In the genomic region with DNA sequence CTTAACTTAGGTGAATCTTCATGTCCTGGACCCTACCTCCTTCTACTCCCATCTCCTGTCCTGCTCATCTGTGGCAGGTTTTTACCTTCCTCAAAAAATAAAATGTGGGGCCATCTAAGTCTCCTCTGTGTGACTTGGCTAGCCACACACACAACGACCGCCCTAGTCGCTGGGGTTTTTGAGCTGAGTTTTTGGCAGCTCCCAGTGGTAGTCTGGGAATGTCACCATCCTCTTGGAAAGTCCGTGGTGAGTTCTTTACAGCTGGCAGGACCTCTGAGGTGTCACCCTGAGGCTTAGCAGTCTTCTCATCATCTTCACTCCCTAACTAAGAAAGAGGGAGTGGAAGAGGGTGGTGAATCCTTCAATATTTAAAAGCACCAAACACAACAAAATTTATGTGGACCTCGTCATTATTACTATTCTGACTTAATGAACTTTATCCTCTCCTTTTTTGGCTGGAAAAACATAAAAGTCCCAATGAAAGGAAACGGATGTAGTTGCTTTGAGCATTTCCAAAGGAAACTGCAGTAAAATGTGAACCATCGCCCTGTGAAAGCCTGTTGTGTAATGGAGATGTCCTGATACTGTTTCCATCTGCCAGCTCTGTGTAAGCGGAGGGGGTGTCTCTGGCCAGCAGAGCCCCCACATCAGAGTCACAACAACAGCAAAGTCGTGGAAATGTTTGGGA, we compare ENCODE assay signal across 22 cellular contexts.
DNase-seq lines count a peak whose midpoint lies in the region; ATAC-seq and TF ChIP-seq lines count a peak whose summit lies in the region.
"Had no signal": no experiment of that assay in that cellular context is flagged by ENCODE, and none has a peak within 500 bp of the region (broad histone marks: within the 10 kb centered on the region; RNA-seq: fewer than 3 reads in every experiment).

No MANE protein-coding gene starts in this region.

- H3K27ac ChIP-seq in right atrium auricular region: peak overlapping the region in 1 of 2 donors; percentile 39
- H3K27ac ChIP-seq in heart right ventricle: peak overlapping the region in 3 of 10 donors; percentile 13 to 36 (median 32)
- H3K27ac ChIP-seq: 22Rv1 had no signal

- H3K9me3 Mint-ChIP-seq in activated CD4-positive, alpha-beta T cell treated with anti-CD3 and anti-CD28 coated beads, Interleukin-2, amount 10 ng/mL, durations not matched to agents 7 days and 5 days: peaks cover 6% of the 10 kb centered on the region

- no peak overlapping the region for H3K27ac Mint-ChIP-seq in activated CD4-positive, alpha-beta T cell treated with anti-CD3 and anti-CD28 coated beads, Interleukin-2, amount 10 ng/mL, durations not matched to agents 7 days and 5 days
- H3K27ac Mint-ChIP-seq: activated naive CD8-positive, alpha-beta T cell; activated T-helper 17 cell treated with anti-CD3 and anti-CD28 coated beads, Interleukin-2, amount 50 U/mL, for 72 hours; CD8-positive, alpha-beta memory T cell; immature natural killer cell; T-helper 1 cell treated with Interleukin-12 subunit alpha and Interleukin-12 subunit beta and Interleukin-4 antibody, amounts not matched to agents 30 μg/mL and 1 μg/mL, for 36 hours had no signal

- H3K27me3 ChIP-seq in right atrium auricular region (no peaks in the 10 kb centered on the region), heart right ventricle (no peaks in the 10 kb centered on the region)
- H3K27me3 ChIP-seq: MG63 had no signal

- H3K4me1 ChIP-seq in right atrium auricular region (peaks cover 0 to 19% of the 10 kb centered on the region in 2 donors), heart right ventricle (peaks cover 0 to 48% (median 16%) of the 10 kb centered on the region in 9 donors), mucosa of descending colon (ENCODE audit: low read depth) (no peaks in the 10 kb centered on the region)

- TF ChIP-seq CTCF in right atrium auricular region (IDR thresholded peaks at IDR 0.05) (no peak), heart right ventricle (IDR thresholded peaks at IDR 0.05) (no peak), mucosa of descending colon (IDR thresholded peaks at IDR 0.05) (no peak)

- H3K9me3 ChIP-seq in right atrium auricular region (no peaks in the 10 kb centered on the region), heart right ventricle (no peaks in the 10 kb centered on the region), mucosa of descending colon (peaks cover 2% of the 10 kb centered on the region)
- H3K9me3 ChIP-seq: MG63 had no signal

- H3K4me3 Mint-ChIP-seq in activated CD4-positive, alpha-beta T cell treated with anti-CD3 and anti-CD28 coated beads, Interleukin-2, amount 10 ng/mL, durations not matched to agents 7 days and 5 days: no peak overlapping the region
- H3K4me3 Mint-ChIP-seq: activated naive CD8-positive, alpha-beta T cell; activated T-helper 17 cell treated with anti-CD3 and anti-CD28 coated beads, Interleukin-2, amount 50 U/mL, for 72 hours; CD8-positive, alpha-beta memory T cell; immature natural killer cell; T-helper 1 cell treated with Interleukin-12 subunit alpha and Interleukin-12 subunit beta and Interleukin-4 antibody, amounts not matched to agents 30 μg/mL and 1 μg/mL, for 36 hours had no signal

- no peaks in the 10 kb centered on the region for H3K4me1 Mint-ChIP-seq in activated CD4-positive, alpha-beta T cell treated with anti-CD3 and anti-CD28 coated beads, Interleukin-2, amount 10 ng/mL, durations not matched to agents 7 days and 5 days
- H3K4me1 Mint-ChIP-seq: activated T-helper 17 cell treated with anti-CD3 and anti-CD28 coated beads, Interleukin-2, amount 50 U/mL, for 72 hours; CD8-positive, alpha-beta memory T cell; immature natural killer cell had no signal

- CTCF ChIA-PET in activated CD4-positive, alpha-beta T cell treated with anti-CD3 and anti-CD28 coated beads, Interleukin-2, amount 10 ng/mL, durations not matched to agents 7 days and 5 days (lab: Charles Lee): no interaction called here

- H3K4me3 ChIP-seq in right atrium auricular region (no peak overlapping the region), heart right ventricle (no peak overlapping the region), mucosa of descending colon (no peak overlapping the region)
- H3K4me3 ChIP-seq: MG63 had no signal

- intact Hi-C loops in Right ventricle myocardium inferior (cut with DNase I) (no loop called here), heart right ventricle (cut with DNase I) (no loop called here), mucosa of descending colon (cut with DNase I, micrococcal nuclease) (no loop called here)

- peak; percentile 70 for ATAC-seq in Right ventricle myocardium inferior
- peak in 6 of 8 donors; percentile 22 to 63 (median 48) for ATAC-seq in heart right ventricle
- ATAC-seq in mucosa of descending colon: peak; percentile 41
- ATAC-seq in HG02840 (IDR thresholded peaks at IDR 0.05; ENCODE audit: low FRiP score, unreplicated experiment): no peak
- ATAC-seq: activated T-helper 17 cell treated with anti-CD3 and anti-CD28 coated beads, Interleukin-2, amount 50 U/mL, for 72 hours had no signal

- POLR2A ChIA-PET in activated CD4-positive, alpha-beta T cell treated with anti-CD3 and anti-CD28 coated beads, Interleukin-2, amount 10 ng/mL, durations not matched to agents 7 days and 5 days (lab: Charles Lee): no interaction called here

- no peaks in the 10 kb centered on the region for H3K36me3 ChIP-seq in right atrium auricular region
- H3K36me3 ChIP-seq in heart right ventricle: no peaks in the 10 kb centered on the region
- no peaks in the 10 kb centered on the region for H3K36me3 ChIP-seq in mucosa of descending colon (ENCODE audit: low read depth)
- H3K36me3 ChIP-seq: MG63 had no signal

- no peak for DNase-seq in Right ventricle myocardium inferior (ENCODE audit: missing footprints)
- no peak for DNase-seq in right atrium auricular region (ENCODE audit: low spot score)
- DNase-seq in heart right ventricle: no peak
- no peak for DNase-seq in mucosa of descending colon
- DNase-seq in activated CD4-positive, alpha-beta T cell treated with anti-CD3 and anti-CD28 coated beads, Interleukin-2, amount 10 ng/mL, durations not matched to agents 7 days and 5 days: no peak
- no peak for DNase-seq in NCI-H2171 (lab: John Stamatoyannopoulos, UW)
- DNase-seq in putamen (ENCODE audit: low spot score): no peak
- DNase-seq: activated CD4-positive, alpha-beta T cell treated with anti-CD3 and anti-CD28 coated beads for 48 hours; AML-193; CD8-positive, alpha-beta memory T cell; DMS153; effector memory CD4-positive, alpha-beta T cell; H7; immature natural killer cell; MG63; NCI-H1417 treated with DMSO at 0.1 percent for 48 hours; NCI-H526 treated with DMSO at 0.1 percent for 48 hours had no signal

- no peaks in the 10 kb centered on the region for H3K27me3 Mint-ChIP-seq in activated CD4-positive, alpha-beta T cell treated with anti-CD3 and anti-CD28 coated beads, Interleukin-2, amount 10 ng/mL, durations not matched to agents 7 days and 5 days

- 28 to 32% methylated on average over 9 of the region's 9 CpGs for whole genome bisulfite sequencing in heart right ventricle, 2 donors

- no peaks in the 10 kb centered on the region for H3K36me3 Mint-ChIP-seq in activated CD4-positive, alpha-beta T cell treated with anti-CD3 and anti-CD28 coated beads, Interleukin-2, amount 10 ng/mL, durations not matched to agents 7 days and 5 days (ENCODE audit: low read depth)
- H3K36me3 Mint-ChIP-seq: activated naive CD8-positive, alpha-beta T cell; immature natural killer cell had no signal
